Comparison of ENCODE assay signal across 1 cellular context in genomic region chr4:147833254-147833653, GRCh38.
TF ChIP-seq lines count a peak whose summit lies in the region.

No MANE protein-coding gene starts in this region.

TF ChIP-seq in SK-N-SH treated with all-trans-retinoic acid at 6 μM for 48 hours, 23 proteins besides CTCF, POLR2A, EP300 and RAD21 (continued from another document):
- TF ChIP-seq POU6F1 (CRISPR knock-in tag; IDR thresholded peaks at IDR 0.05; ENCODE audit: borderline replicate concordance, low read depth) (no peak), ZNF8 (CRISPR knock-in tag; IDR thresholded peaks at IDR 0.05) (no peak), CREB5 (CRISPR knock-in tag; IDR thresholded peaks at IDR 0.05; ENCODE audit: low read depth) (no peak), ZFP30 (CRISPR knock-in tag; IDR thresholded peaks at IDR 0.05) (no peak), RARB (CRISPR knock-in tag; IDR thresholded peaks at IDR 0.05) (no peak), PPARA (CRISPR knock-in tag; IDR thresholded peaks at IDR 0.05; ENCODE audit: borderline replicate concordance) (no peak), TOX (CRISPR knock-in tag; IDR thresholded peaks at IDR 0.05; ENCODE audit: borderline replicate concordance) (no peak), GLIS3 (CRISPR knock-in tag; IDR thresholded peaks at IDR 0.05) (no peak)
TF ChIP-seq in SK-N-SH treated with all-trans-retinoic acid at 6 μM for 48 hours: peak in this region for 0.
